In the genomic region with DNA sequence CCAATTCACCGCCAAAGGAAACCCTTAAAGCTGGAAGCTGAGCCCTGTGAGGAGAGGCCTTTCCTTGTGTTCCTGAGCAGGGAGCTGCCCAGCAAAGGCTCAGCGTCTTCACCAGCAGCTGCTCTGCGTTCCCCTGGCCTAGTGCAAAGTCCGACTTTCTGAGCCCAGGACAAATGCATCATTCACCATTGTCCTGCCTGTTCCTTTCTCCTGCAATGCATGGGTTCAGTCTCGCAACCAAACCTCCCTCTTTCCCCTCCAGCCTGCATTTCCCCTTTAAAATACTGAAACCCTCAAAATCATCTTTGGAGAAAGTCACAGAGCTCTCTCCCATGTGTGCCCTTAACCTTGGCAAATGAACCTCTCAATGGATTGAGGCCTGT, we compare ENCODE assay signal across 23 cellular contexts. TPM values are rescaled to one million over a fixed set of nuclear protein-coding genes. Genes with fewer than 3 reads are reported as not detected.
DNase-seq lines count a peak whose midpoint lies in the region; ATAC-seq and TF ChIP-seq lines count a peak whose summit lies in the region.
"Had no signal": no experiment of that assay in that cellular context is flagged by ENCODE, and none has a peak within 500 bp of the region (broad histone marks: within the 10 kb centered on the region; RNA-seq: fewer than 3 reads in every experiment).

No MANE protein-coding gene starts in this region.

- peak; percentile 12 to 17 for DNase-seq in cardiac muscle cell (ENCODE audit: low read depth in 1 of 2, low spot score in 1 of 2)
- no peak for DNase-seq in left ventricle myocardium inferior
- DNase-seq in Panc1 (ENCODE audit: low read depth, low spot score) = no peak
- DNase-seq in hepatocyte (ENCODE audit: low spot score) = peak; percentile 60
- DNase-seq in type B pancreatic cell (ENCODE audit: extremely low spot score, unreplicated experiment) = no peak
- no peak for DNase-seq in Calu3
- no peak for DNase-seq in NCI-H226
- DNase-seq: ACHN; activated CD4-positive, alpha-beta T cell treated with anti-CD3 and anti-CD28 coated beads, Interleukin-2, amount 50 U/mL, for 1 hour; activated CD8-positive, alpha-beta memory T cell treated with anti-CD3 and anti-CD28 coated beads, Interleukin-2, amount 50 U/mL, for 4 hours; activated effector memory CD4-positive, alpha-beta T cell treated with anti-CD3 and anti-CD28 coated beads, Interleukin-2, amount 50 U/mL, for 16 hours; C1 segment of cervical spinal cord; foreskin keratinocyte; GOT3; islet precursor cell; NCI-H1092; NCI-H2107; NCI-H524 had no signal

- H3K4me2 ChIP-seq in hepatocyte = no peak overlapping the region

- 0 out of 2 replicates have a peak, but pooled peaks have one; percentile 42 for ATAC-seq in Panc1
- no peak for ATAC-seq in GM18519 (IDR thresholded peaks at IDR 0.05; ENCODE audit: low FRiP score, unreplicated experiment)
- ATAC-seq: foreskin keratinocyte; K562; stimulated activated memory B cell treated with anti-CD40 and anti-IgM and Interleukin-4, amounts not matched to agents 10 μg/mL and 1 μg/mL and 100 μg/mL, for 72 hours had no signal

- H3K36me3 Mint-ChIP-seq in type B pancreatic cell (no peaks in the 10 kb centered on the region), Calu3 (ENCODE audit: insufficient read depth, unreplicated experiment) (no peaks in the 10 kb centered on the region)
- H3K36me3 Mint-ChIP-seq: stimulated activated memory B cell treated with anti-CD40 and anti-IgM and Interleukin-4, amounts not matched to agents 10 μg/mL and 1 μg/mL and 100 μg/mL, for 72 hours had no signal

- H3K9me3 Mint-ChIP-seq in type B pancreatic cell (no peaks in the 10 kb centered on the region), Calu3 (ENCODE audit: low read depth, unreplicated experiment) (no peaks in the 10 kb centered on the region)

- H3K27ac ChIP-seq in cardiac muscle cell (peak overlapping the region; percentile 30), left ventricle myocardium inferior (replicated peaks) (no peak overlapping the region), Panc1 (ENCODE audit: low read length) (no peak overlapping the region), hepatocyte (peak overlapping the region; percentile 76)
- H3K27ac ChIP-seq: dorsolateral prefrontal cortex, foreskin keratinocyte, thoracic aorta had no signal

- H3K27ac Mint-ChIP-seq in type B pancreatic cell (peak overlapping the region; percentile 25), Calu3 (ENCODE audit: unreplicated experiment) (no peak overlapping the region)
- H3K27ac Mint-ChIP-seq: stimulated activated memory B cell treated with anti-CD40 and anti-IgM and Interleukin-4, amounts not matched to agents 10 μg/mL and 1 μg/mL and 100 μg/mL, for 72 hours had no signal

- no peak for TF ChIP-seq CTCF in cardiac muscle cell (IDR thresholded peaks at IDR 0.05; ENCODE audit: low read depth, low read length)
- TF ChIP-seq CTCF in left ventricle myocardium inferior (IDR thresholded peaks at IDR 0.05; ENCODE audit: borderline replicate concordance) = no peak
- no peak for TF ChIP-seq CTCF in Panc1 (IDR thresholded peaks at IDR 0.05)
- TF ChIP-seq CTCF in hepatocyte (IDR thresholded peaks at IDR 0.05; ENCODE audit: poor library complexity) = no peak
- TF ChIP-seq CTCF in type B pancreatic cell (conservative IDR thresholded peaks at IDR 0.05) = no peak
- no peak for TF ChIP-seq CTCF in Calu3 (IDR thresholded peaks at IDR 0.05; ENCODE audit: unreplicated experiment)

- POLR2A ChIA-PET in Panc1 (lab: Charles Lee) = no interaction called here

- H3K27me3 Mint-ChIP-seq in type B pancreatic cell = no peaks in the 10 kb centered on the region
- no peaks in the 10 kb centered on the region for H3K27me3 Mint-ChIP-seq in Calu3 (ENCODE audit: unreplicated experiment)

- H3K4me1 ChIP-seq in cardiac muscle cell (ENCODE audit: low read depth) (no peaks in the 10 kb centered on the region), left ventricle myocardium inferior (peaks cover 13% of the 10 kb centered on the region), Panc1 (ENCODE audit: control insufficient read depth, insufficient read depth, low read length) (no peaks in the 10 kb centered on the region), hepatocyte (ENCODE audit: insufficient read depth) (peaks cover 15% of the 10 kb centered on the region)
- H3K4me1 ChIP-seq: foreskin keratinocyte had no signal

- no peak overlapping the region for H3K4me3 Mint-ChIP-seq in type B pancreatic cell
- H3K4me3 Mint-ChIP-seq in Calu3 (ENCODE audit: low read depth, unreplicated experiment) = no peak overlapping the region
- H3K4me3 Mint-ChIP-seq: stimulated activated memory B cell treated with anti-CD40 and anti-IgM and Interleukin-4, amounts not matched to agents 10 μg/mL and 1 μg/mL and 100 μg/mL, for 72 hours had no signal

- intact Hi-C loops in left ventricle myocardium inferior (cut with micrococcal nuclease) (no loop called here), Panc1 (cut with micrococcal nuclease; ENCODE audit: unreplicated experiment) (no loop called here), Calu3 (cut with micrococcal nuclease; ENCODE audit: unreplicated experiment) (no loop called here)

- H4K20me1 ChIP-seq in hepatocyte (ENCODE audit: insufficient read depth, poor library complexity, severe bottlenecking) = no peaks in the 10 kb centered on the region

- H2AFZ ChIP-seq in hepatocyte = peak overlapping the region; percentile 33

- BruUV-seq in Panc1 (replicated peaks; lab: Mats Ljungman, UMichigan) (no TSS peak), Calu3 (replicated peaks; lab: Mats Ljungman, UMichigan) (no TSS peak)

- WGBS in hepatocyte (ENCODE audit: low lambda C conversion rate, missing lambda C conversion rate) = 67% methylated on average over 5 of the region's 5 CpGs

- in situ Hi-C loops in Panc1 (cut with HindIII; ENCODE audit: low pct_unique_long_range_greater_than_20kb, low sequenced_read_pairs) = no loop called here

- H3K9me3 ChIP-seq in cardiac muscle cell (ENCODE audit: low read depth) (no peaks in the 10 kb centered on the region), left ventricle myocardium inferior (replicated peaks) (no peaks in the 10 kb centered on the region), Panc1 (ENCODE audit: control insufficient read depth, insufficient read depth, low read depth, low read length) (no peaks in the 10 kb centered on the region), hepatocyte (ENCODE audit: low read depth) (no peaks in the 10 kb centered on the region)
- H3K9me3 ChIP-seq: thoracic aorta had no signal

- H3K27me3 ChIP-seq in cardiac muscle cell = no peaks in the 10 kb centered on the region
- peaks cover 27% of the 10 kb centered on the region for H3K27me3 ChIP-seq in left ventricle myocardium inferior (ENCODE audit: low read depth)
- H3K27me3 ChIP-seq in Panc1 (ENCODE audit: control insufficient read depth, insufficient read depth, low read length) = no peaks in the 10 kb centered on the region
- H3K27me3 ChIP-seq in hepatocyte = no peaks in the 10 kb centered on the region
- H3K27me3 ChIP-seq: dorsolateral prefrontal cortex had no signal

- no peaks in the 10 kb centered on the region for H3K79me2 ChIP-seq in hepatocyte

- H3K4me1 Mint-ChIP-seq in type B pancreatic cell (ENCODE audit: unreplicated experiment) = peaks cover 14% of the 10 kb centered on the region
- H3K4me1 Mint-ChIP-seq in Calu3 (ENCODE audit: low read depth, unreplicated experiment) = no peaks in the 10 kb centered on the region

- CTCF ChIA-PET in Panc1 (lab: Charles Lee) = no interaction called here
- CTCF ChIA-PET in Calu3 (lab: Charles Lee) = no interaction called here

- H3K9me2 ChIP-seq in hepatocyte (replicated peaks; ENCODE audit: insufficient read depth) = no peaks in the 10 kb centered on the region

- no peaks in the 10 kb centered on the region for H3K36me3 ChIP-seq in cardiac muscle cell
- H3K36me3 ChIP-seq in left ventricle myocardium inferior = no peaks in the 10 kb centered on the region
- H3K36me3 ChIP-seq in Panc1 (ENCODE audit: control insufficient read depth, insufficient read depth, low read length) = no peaks in the 10 kb centered on the region
- H3K36me3 ChIP-seq in hepatocyte (replicated peaks; ENCODE audit: insufficient read depth, low read depth) = no peaks in the 10 kb centered on the region
- H3K36me3 ChIP-seq: thoracic aorta had no signal

- H3K4me3 ChIP-seq in cardiac muscle cell (no peak overlapping the region), left ventricle myocardium inferior (no peak overlapping the region), Panc1 (ENCODE audit: low read depth in 2 of 2, low read length in 2 of 2) (no peak overlapping the region), hepatocyte (no peak overlapping the region)
- H3K4me3 ChIP-seq: dorsolateral prefrontal cortex, K562, thoracic aorta had no signal

RNA-seq across cellular contexts. Expression of gene TMEM255B, which starts 12.9 kb away (rescaled TPM):
- total RNA-seq in cardiac muscle cell = 0.46 TPM in 1 of 2 replicates, not detected in the other
- polyA plus RNA-seq in cardiac muscle cell = 0.17 and 0.97 TPM in 2 replicates
- total RNA-seq in left ventricle myocardium inferior = 7.7 TPM
- total RNA-seq in Panc1 (2021; ENCODE audit: unreplicated experiment) = 26.3 TPM
- polyA plus RNA-seq in Panc1 (2012; ENCODE audit: insufficient read length) = 23.6 TPM
- 0.10 and 1.5 TPM in 2 replicates for total RNA-seq in hepatocyte
- polyA plus RNA-seq in hepatocyte = 4.0 and 6.3 TPM in 2 replicates
- total RNA-seq in type B pancreatic cell (ENCODE audit: low replicate concordance) = 0.92 and 1.9 TPM in 2 replicates
- total RNA-seq in Calu3 (2022) = not detected in 2 replicates

Comparison
In these comparisons a context has a peak if more than half of its experiments do, and no peak if none do; other contexts are left out.
1. DNase-seq: peak in cardiac muscle cell (2 of 2) and hepatocyte (single experiment); none in left ventricle myocardium inferior (single experiment), Panc1 (single experiment), type B pancreatic cell (single experiment), Calu3 (single experiment) and NCI-H226 (single experiment).
2. H3K27ac ChIP-seq: peak in cardiac muscle cell (single experiment) and hepatocyte (single experiment); none in left ventricle myocardium inferior (single experiment) and Panc1 (single experiment).